ENCODE assay signal across 8 cellular contexts in genomic region chr11:121292503-121293275, GRCh38. TPM values are rescaled to one million over a fixed set of nuclear protein-coding genes. Genes with fewer than 3 reads are reported as not detected.
A peak's percentile ranks its signal among the peaks of the same experiment; 100 is the strongest.
DNase-seq lines count a peak whose midpoint lies in the region; ATAC-seq and TF ChIP-seq lines count a peak whose summit lies in the region.

SC5D (plus strand) TSS chr11:121292771; CDS start chr11:121303376, 10,605 bp downstream.

- peaks cover 4% of the 10 kb centered on the region for H3K4me1 ChIP-seq in rectal smooth muscle tissue (ENCODE audit: control insufficient read depth, insufficient read depth, low read length)
- peaks cover 0 to 3% of the 10 kb centered on the region in 2 donors for H3K4me1 ChIP-seq in aorta (ENCODE audit: control insufficient read depth in 1 of 2, insufficient read depth in 2 of 2, low read length in 2 of 2)

- in situ Hi-C loops in astrocyte of the cerebellum (cut with HindIII; ENCODE audit: low sequenced_read_pairs): no loop called here

- no peaks in the 10 kb centered on the region for H3K36me3 ChIP-seq in rectal smooth muscle tissue (ENCODE audit: control insufficient read depth, insufficient read depth, low read length)
- H3K36me3 ChIP-seq in aorta (ENCODE audit: control insufficient read depth in 1 of 2, insufficient read depth in 2 of 2, low read length in 1 of 2): no peaks in the 10 kb centered on the region

- peak within 1 kb of the TSS; percentile 91 for H3K9ac ChIP-seq in rectal smooth muscle tissue (ENCODE audit: low read length)

- no peak for TF ChIP-seq CTCF in astrocyte of the cerebellum (IDR thresholded peaks at IDR 0.05; ENCODE audit: low read depth, low read length, missing control alignments)

- peak; percentile 94 for DNase-seq in NCI-H2029 (lab: John Stamatoyannopoulos, UW)
- peak; percentile 93 for DNase-seq in T-helper 22 cell (ENCODE audit: low read depth)
- peak; percentile 75 for DNase-seq in astrocyte of the cerebellum (ENCODE audit: low read depth)
- DNase-seq in hepatic stellate cell (ENCODE audit: low spot score): peak; percentile 89
- peak; percentile 97 to 98 for DNase-seq in aorta

- no peaks in the 10 kb centered on the region for H3K27me3 ChIP-seq in rectal smooth muscle tissue (ENCODE audit: control insufficient read depth, insufficient read depth, low read length)
- H3K27me3 ChIP-seq in aorta (ENCODE audit: control insufficient read depth in 1 of 2, insufficient read depth in 2 of 2, low read length in 1 of 2): no peaks in the 10 kb centered on the region

- intact Hi-C loops in aorta (cut with DNase I): no loop called here

- ATAC-seq in GM18505 (IDR thresholded peaks at IDR 0.05; ENCODE audit: unreplicated experiment): peak; percentile 92
- peak; percentile 92 for ATAC-seq in HG02973 (IDR thresholded peaks at IDR 0.05; ENCODE audit: unreplicated experiment)
- ATAC-seq in aorta (ENCODE audit: low FRiP score): peak; percentile 100

- H3K27ac ChIP-seq in rectal smooth muscle tissue (ENCODE audit: low read depth, low read length) (peak within 1 kb of the TSS; percentile 81), aorta (ENCODE audit: low read depth in 1 of 2, low read length in 2 of 2) (peak within 1 kb of the TSS; percentile 6 to 89)

- H3K4me3 ChIP-seq in astrocyte of the cerebellum (ENCODE audit: low read depth, low read length) (peak within 1 kb of the TSS; percentile 83), rectal smooth muscle tissue (ENCODE audit: low read length) (peak within 1 kb of the TSS; percentile 86), aorta (ENCODE audit: low read length in 2 of 2) (peak within 1 kb of the TSS; percentile 65 to 68)

- WGBS in aorta, 2 donors: 0 to 1% methylated on average over 74 to 75 of the region's 75 CpGs

- TF ChIP-seq POLR2A in GM18505 (IDR thresholded peaks at IDR 0.05; ENCODE audit: borderline replicate concordance, extremely low read depth, insufficient read depth, insufficient read length): peak; percentile 93

- no peaks in the 10 kb centered on the region for H3K9me3 ChIP-seq in aorta (ENCODE audit: control insufficient read depth, low read length)

RNA-seq across cellular contexts. Expression of gene SC5D, which starts in this region (rescaled TPM):
- 10 to 100 TPM; 24.4 to 27.3 TPM for total RNA-seq in aorta
- polyA plus RNA-seq in aorta: 10 to 100 TPM; 11.2 to 20.0 TPM

Comparison
In these comparisons a context has a peak if more than half of its experiments do, and no peak if none do; other contexts are left out.
1. Peak in every context shown above with its lines: DNase-seq, ATAC-seq, H3K4me3 ChIP-seq and H3K27ac ChIP-seq.